14 cellular contexts compared by ENCODE assay signal in the genomic region with DNA sequence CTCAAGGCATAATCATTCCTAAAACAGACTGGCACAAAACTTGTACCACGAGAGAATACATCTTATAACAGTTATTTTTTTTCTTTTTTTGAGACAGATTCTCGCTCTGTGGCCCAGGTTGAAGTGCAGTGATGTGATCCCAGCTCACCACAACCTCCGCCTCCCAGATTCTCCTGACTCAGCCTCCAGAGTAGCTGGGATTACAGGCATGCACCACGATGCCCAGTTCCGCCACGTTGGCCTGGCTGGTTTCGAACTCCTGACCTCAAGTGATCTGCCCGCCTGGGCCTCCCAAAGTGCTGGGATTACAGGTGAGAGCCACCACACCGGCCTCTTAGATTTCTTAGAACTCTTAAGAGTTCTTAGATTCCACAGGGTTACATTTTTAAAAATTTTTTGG. TPM values are rescaled to one million over a fixed set of nuclear protein-coding genes. Genes with fewer than 3 reads are reported as not detected.
A peak's percentile ranks its signal among the peaks of the same experiment; 100 is the strongest.
DNase-seq lines count a peak whose midpoint lies in the region; ATAC-seq, FAIRE-seq and TF ChIP-seq lines count a peak whose summit lies in the region.
"Had no signal": no experiment of that assay in that cellular context is flagged by ENCODE, and none has a peak within 500 bp of the region (broad histone marks: within the 10 kb centered on the region; RNA-seq: fewer than 3 reads in every experiment).

No MANE protein-coding gene starts in this region.

- no peak for TF ChIP-seq CTCF in epithelial cell of proximal tubule (conservative IDR thresholded peaks at IDR 0.05; ENCODE audit: low read depth, low read length)
- TF ChIP-seq CTCF in brain microvascular endothelial cell (IDR thresholded peaks at IDR 0.05; ENCODE audit: low read depth, low read length, missing control alignments), result no peak

- H3K27ac ChIP-seq in subcutaneous abdominal adipose tissue (ENCODE audit: low read depth, low read length) (peak overlapping the region; percentile 21), brain microvascular endothelial cell (no peak overlapping the region)
- H3K27ac ChIP-seq: body of pancreas, right atrium auricular region, upper lobe of left lung had no signal

- H3K4me1 ChIP-seq in subcutaneous abdominal adipose tissue (ENCODE audit: control insufficient read depth in 5 of 5, insufficient read depth in 5 of 5, low read length in 5 of 5), result peaks cover 4 to 55% (median 45%) of the 10 kb centered on the region in 5 donors

- no peaks in the 10 kb centered on the region for H3K27me3 Mint-ChIP-seq in T-helper 17 cell

- H3K4me3 Mint-ChIP-seq in T-helper 17 cell, result peak overlapping the region; percentile 69

- H3K4me1 Mint-ChIP-seq in T-helper 17 cell, result peaks cover 55% of the 10 kb centered on the region

- peaks cover 8% of the 10 kb centered on the region for H3K36me3 Mint-ChIP-seq in T-helper 17 cell (ENCODE audit: low read depth)

- in situ Hi-C loops in brain microvascular endothelial cell (cut with HindIII; ENCODE audit: low pct_ligation_motif_present, low sequenced_read_pairs), result no loop called here

- peak overlapping the region; percentile 67 for H3K27ac Mint-ChIP-seq in T-helper 17 cell

- H3K9me3 ChIP-seq in T-helper 17 cell (ENCODE audit: control insufficient read depth, low read length, poor library complexity, severe bottlenecking) (no peaks in the 10 kb centered on the region), subcutaneous abdominal adipose tissue (ENCODE audit: control insufficient read depth in 5 of 5, low read length in 5 of 5) (no peaks in the 10 kb centered on the region)
- H3K9me3 ChIP-seq: body of pancreas, right atrium auricular region, upper lobe of left lung had no signal

- H3K36me3 ChIP-seq in subcutaneous abdominal adipose tissue (ENCODE audit: control insufficient read depth in 5 of 5, insufficient read depth in 5 of 5, low read length in 5 of 5) (peaks cover 14 to 28% (median 23%) of the 10 kb centered on the region in 5 donors), brain microvascular endothelial cell (replicated peaks) (peaks cover 39% of the 10 kb centered on the region)

- DNase-seq in activated effector memory CD4-positive, alpha-beta T cell treated with anti-CD3 and anti-CD28 coated beads, Interleukin-2, amount 50 U/mL, for 16 hours, result peak; percentile 62
- no peak for DNase-seq in activated effector memory CD4-positive, alpha-beta T cell treated with Interleukin-2 at 50 U/mL for 16 hours
- DNase-seq in T-helper 17 cell (no peak), epithelial cell of proximal tubule (ENCODE audit: low read depth) (no peak), NCI-H2196 (lab: John Stamatoyannopoulos, UW; ENCODE audit: unreplicated experiment) (no peak), GM19239 (ENCODE audit: insufficient read length, low spot score) (no peak), brain microvascular endothelial cell (no peak)
- DNase-seq: body of pancreas, NCI-H1048, NCI-H524, upper lobe of left lung had no signal

- no peak overlapping the region for H3K9ac ChIP-seq in subcutaneous abdominal adipose tissue (ENCODE audit: low read length in 5 of 5)

- H3K4me3 ChIP-seq in epithelial cell of proximal tubule (ENCODE audit: low read depth, low read length) (peak overlapping the region; percentile 97), subcutaneous abdominal adipose tissue (ENCODE audit: low read depth in 1 of 5, low read length in 5 of 5) (no peak overlapping the region), brain microvascular endothelial cell (ENCODE audit: low read depth, low read length) (no peak overlapping the region)
- H3K4me3 ChIP-seq: body of pancreas, right atrium auricular region had no signal

- FAIRE-seq in GM19239 (lab: Jason Lieb, UNC), result no peak

- H3K27me3 ChIP-seq in subcutaneous abdominal adipose tissue (ENCODE audit: control insufficient read depth in 5 of 5, insufficient read depth in 4 of 5, low read length in 5 of 5), result no peaks in the 10 kb centered on the region
- H3K27me3 ChIP-seq in brain microvascular endothelial cell (replicated peaks), result no peaks in the 10 kb centered on the region
- H3K27me3 ChIP-seq: body of pancreas, right atrium auricular region, upper lobe of left lung had no signal

- ATAC-seq in T-helper 17 cell, result no peak
- ATAC-seq: body of pancreas had no signal

RNA-seq across cellular contexts. Expression of a gene that starts 4.1 kb away (rescaled TPM):
- 10 to 100 TPM; 70.0 to 76.8 TPM for total RNA-seq in T-helper 17 cell
- total RNA-seq in epithelial cell of proximal tubule, result 21.6 and 28.1 TPM in 2 replicates

RNA-seq across cellular contexts. Expression of a gene that starts 43.2 kb away (rescaled TPM):
- total RNA-seq in T-helper 17 cell (not detected), epithelial cell of proximal tubule (not detected in 2 replicates)
- total RNA-seq: body of pancreas, mononuclear cell, right atrium auricular region, upper lobe of left lung had no signal
